19 cellular contexts compared by ENCODE assay signal in genomic region chr3:160141485-160142185, GRCh38.
DNase-seq lines count a peak whose midpoint lies in the region; ATAC-seq and TF ChIP-seq lines count a peak whose summit lies in the region.
"Had no signal": no experiment of that assay in that cellular context is flagged by ENCODE, and none has a peak within 500 bp of the region (broad histone marks: within the 10 kb centered on the region; RNA-seq: fewer than 3 reads in every experiment).

No MANE protein-coding gene starts in this region.

- 69 to 70% methylated on average over 4 of the region's 4 CpGs for WGBS in upper lobe of left lung, 2 donors

- ATAC-seq in upper lobe of left lung (ENCODE audit: low FRiP score in 2 of 2): no peak
- ATAC-seq: PC-3 had no signal

- no peak overlapping the region for H3K27ac ChIP-seq in OCI-LY7 (ENCODE audit: low read depth, low read length, poor library complexity, severe bottlenecking)
- no peak overlapping the region for H3K27ac ChIP-seq in upper lobe of left lung
- H3K27ac ChIP-seq: 22Rv1, RWPE1 had no signal

- POLR2A ChIA-PET in OCI-LY7 (lab: Charles Lee): no interaction called here

- no peaks in the 10 kb centered on the region for H4K20me1 ChIP-seq in OCI-LY7 (ENCODE audit: insufficient read depth, low read length)

- peaks cover 7% of the 10 kb centered on the region for H3K4me1 Mint-ChIP-seq in T-helper 2 cell treated with Interferon-gamma antibody and Interleukin-4, amounts not matched to agents 5 μg/mL and 100 μg/mL, for 36 hours (ENCODE audit: low read depth)

- H3K36me3 ChIP-seq in OCI-LY7 (ENCODE audit: insufficient read depth, low read length): no peaks in the 10 kb centered on the region
- H3K36me3 ChIP-seq in upper lobe of left lung: no peaks in the 10 kb centered on the region

- H3K4me3 ChIP-seq in fibroblast of villous mesenchyme (ENCODE audit: low read depth, low read length) (no peak overlapping the region), retinal pigment epithelial cell (ENCODE audit: low read length) (no peak overlapping the region), OCI-LY7 (ENCODE audit: low read depth, low read length, poor library complexity, severe bottlenecking) (no peak overlapping the region), upper lobe of left lung (no peak overlapping the region)

- DNase-seq in NCI-H82 (lab: John Stamatoyannopoulos, UW): peak; percentile 58
- DNase-seq in NCI-H82 treated with DMSO at 0.1 percent for 48 hours (lab: John Stamatoyannopoulos, UW; ENCODE audit: unreplicated experiment): no peak
- DNase-seq in fibroblast of villous mesenchyme (ENCODE audit: low read depth): peak; percentile 29
- DNase-seq in retinal pigment epithelial cell (ENCODE audit: low read depth): peak; percentile 94
- no peak for DNase-seq in OCI-LY7 (ENCODE audit: low spot score)
- DNase-seq in upper lobe of left lung: no peak
- no peak for DNase-seq in HuH-7 (ENCODE audit: low spot score)
- DNase-seq in T-helper 2 cell treated with Interferon-gamma antibody and Interleukin-4, amounts not matched to agents 5 μg/mL and 100 μg/mL, for 36 hours (ENCODE audit: low spot score): no peak
- DNase-seq: DMS79 treated with DMSO at 0.1 percent for 48 hours; NCI-H1417 treated with DMSO at 0.1 percent for 48 hours; NCI-H1930; NCI-H446 treated with DMSO at 0.1 percent for 48 hours; NCI-H69; NK-92 treated with Interleukin-12 subunit alpha and Interleukin-12 subunit beta, amount 100 ng/mL, for 24 hours; PC-3; SIG-M5 had no signal

- peaks cover 3% of the 10 kb centered on the region for H3K36me3 Mint-ChIP-seq in T-helper 2 cell treated with Interferon-gamma antibody and Interleukin-4, amounts not matched to agents 5 μg/mL and 100 μg/mL, for 36 hours (ENCODE audit: low read depth)
- H3K36me3 Mint-ChIP-seq: CD14-positive monocyte had no signal

- no peak for TF ChIP-seq EP300 in upper lobe of left lung (IDR thresholded peaks at IDR 0.05)

- TF ChIP-seq CTCF in fibroblast of villous mesenchyme (IDR thresholded peaks at IDR 0.05; ENCODE audit: insufficient read depth, low read depth, low read length) (no peak), retinal pigment epithelial cell (conservative IDR thresholded peaks at IDR 0.05; ENCODE audit: low read depth, low read length) (no peak), OCI-LY7 (conservative IDR thresholded peaks at IDR 0.05; ENCODE audit: low read length) (no peak), upper lobe of left lung (IDR thresholded peaks at IDR 0.05) (no peak)

- no TSS peak for BruUV-seq in OCI-LY7 (replicated peaks; lab: Mats Ljungman, UMichigan)

- intact Hi-C loops in OCI-LY7 (cut with micrococcal nuclease; ENCODE audit: unreplicated experiment): no loop called here

- no peak overlapping the region for H3K4me3 Mint-ChIP-seq in T-helper 2 cell treated with Interferon-gamma antibody and Interleukin-4, amounts not matched to agents 5 μg/mL and 100 μg/mL, for 36 hours
- H3K4me3 Mint-ChIP-seq: CD14-positive monocyte had no signal

- no peak overlapping the region for H3K27ac Mint-ChIP-seq in T-helper 2 cell treated with Interferon-gamma antibody and Interleukin-4, amounts not matched to agents 5 μg/mL and 100 μg/mL, for 36 hours
- H3K27ac Mint-ChIP-seq: CD14-positive monocyte had no signal

- H3K79me2 ChIP-seq in OCI-LY7 (ENCODE audit: insufficient read depth, low read depth, low read length): no peaks in the 10 kb centered on the region

- no peak for TF ChIP-seq POLR2A in upper lobe of left lung (IDR thresholded peaks at IDR 0.05)

- H3K9me2 ChIP-seq in OCI-LY7 (ENCODE audit: insufficient read depth, low read length): no peaks in the 10 kb centered on the region

- H3K27me3 ChIP-seq in upper lobe of left lung: no peaks in the 10 kb centered on the region

- CTCF ChIA-PET in OCI-LY7 (lab: Charles Lee; ENCODE audit: unreplicated experiment): no interaction called here

- no peak overlapping the region for H2AFZ ChIP-seq in OCI-LY7 (ENCODE audit: low read length)

- H3K4me1 ChIP-seq in OCI-LY7 (ENCODE audit: insufficient read depth, low read length, poor library complexity, severe bottlenecking): no peaks in the 10 kb centered on the region
- no peaks in the 10 kb centered on the region for H3K4me1 ChIP-seq in upper lobe of left lung

- H3K4me2 ChIP-seq in OCI-LY7 (ENCODE audit: low read length): no peak overlapping the region

- no peaks in the 10 kb centered on the region for H3K27me3 Mint-ChIP-seq in T-helper 2 cell treated with Interferon-gamma antibody and Interleukin-4, amounts not matched to agents 5 μg/mL and 100 μg/mL, for 36 hours (ENCODE audit: low read depth)

- no peaks in the 10 kb centered on the region for H3K9me3 ChIP-seq in OCI-LY7 (ENCODE audit: low read length)
- no peaks in the 10 kb centered on the region for H3K9me3 ChIP-seq in upper lobe of left lung

- H3K9me3 Mint-ChIP-seq in T-helper 2 cell treated with Interferon-gamma antibody and Interleukin-4, amounts not matched to agents 5 μg/mL and 100 μg/mL, for 36 hours: peaks cover 30% of the 10 kb centered on the region

Comparison
In these comparisons a context has a peak if more than half of its experiments do, and no peak if none do; other contexts are left out.
1. DNase-seq: peak in NCI-H82 (single experiment), fibroblast of villous mesenchyme (single experiment) and retinal pigment epithelial cell (single experiment); none in NCI-H82 treated with DMSO at 0.1 percent for 48 hours (single experiment), OCI-LY7 (single experiment), upper lobe of left lung (0 of 2), HuH-7 (single experiment) and T-helper 2 cell treated with Interferon-gamma antibody and Interleukin-4, amounts not matched to agents 5 μg/mL and 100 μg/mL, for 36 hours (single experiment).